ENCODE assay signal across 18 cellular contexts in the genomic region with DNA sequence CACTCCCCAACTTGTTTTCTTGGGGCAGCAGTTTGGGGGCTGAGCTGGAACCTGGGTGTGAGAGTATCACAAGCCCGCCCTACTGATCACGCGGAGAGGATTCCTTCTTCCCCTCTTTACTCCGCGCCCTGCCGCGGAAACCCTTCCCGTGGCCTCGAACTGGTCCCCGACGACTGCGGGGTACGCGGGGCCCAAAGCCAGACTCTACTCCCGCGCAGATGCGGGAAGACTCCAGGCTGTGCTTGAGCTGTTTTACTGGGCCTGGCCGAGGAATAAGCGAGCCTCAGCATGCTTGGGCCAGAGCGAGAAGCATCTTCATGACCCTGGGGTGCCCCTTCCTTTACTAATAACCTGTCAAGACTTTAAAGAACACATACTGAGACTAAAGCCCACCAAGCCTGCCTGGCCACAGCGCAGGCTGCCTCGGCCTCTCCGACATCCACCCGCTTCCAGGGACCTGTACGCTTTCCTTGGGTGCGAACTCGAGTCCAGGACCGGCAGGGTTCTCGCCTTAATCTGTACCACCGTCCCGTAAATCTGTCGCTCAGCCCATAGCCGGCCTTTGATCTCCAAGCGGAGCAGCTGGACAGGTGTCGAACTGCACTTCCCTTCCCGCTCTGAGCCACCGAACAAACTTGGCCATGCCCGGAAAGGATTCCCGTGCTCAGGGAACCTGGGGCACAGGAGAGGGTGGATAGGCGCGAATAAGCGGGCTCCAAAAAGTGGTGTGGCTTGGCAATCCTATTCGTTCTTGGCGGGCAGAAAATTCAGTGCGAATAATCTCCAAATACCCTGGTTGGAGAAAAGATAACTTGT. TPM values are rescaled to one million over a fixed set of nuclear protein-coding genes. Genes with fewer than 3 reads are reported as not detected.
DNase-seq lines count a peak whose midpoint lies in the region; ATAC-seq and TF ChIP-seq lines count a peak whose summit lies in the region.
"Had no signal": no experiment of that assay in that cellular context is flagged by ENCODE, and none has a peak within 500 bp of the region (broad histone marks: within the 10 kb centered on the region; RNA-seq: fewer than 3 reads in every experiment).

No MANE protein-coding gene starts in this region.

- CTCF ChIA-PET in MCF 10A (lab: Yijun Ruan, JAX) = interaction anchor here (0.6 to 3.9 kb wide), 4 partner anchors 15 to 187 kb away, joined by 3 to 17 read pairs (median 4); no protein-coding TSS in a partner anchor

- TF ChIP-seq POLR2A in breast epithelium (IDR thresholded peaks at IDR 0.05) = no peak

- peak overlapping the region in 2 of 3 donors; percentile 39 to 64 for H3K4me3 ChIP-seq in breast epithelium
- H3K4me3 ChIP-seq: PC-9 had no signal

- peaks cover 6% of the 10 kb centered on the region for H3K36me3 Mint-ChIP-seq in MCF 10A (ENCODE audit: insufficient read depth, unreplicated experiment)
- no peaks in the 10 kb centered on the region for H3K36me3 Mint-ChIP-seq in activated T-helper 1 cell treated with anti-CD3 and anti-CD28 coated beads, Interleukin-12 subunit alpha, Interleukin-12 subunit beta, Interleukin-2, Interleukin-4 antibody, amounts not matched to agents 30 ng/mL and 10 ng/mL and 1 ng/mL, durations not matched to agents 14 hours and 24 hours and 36 hours (ENCODE audit: low read depth)
- H3K36me3 Mint-ChIP-seq in stimulated activated effector memory CD8-positive, alpha-beta T cell treated with anti-CD3 and anti-CD28 coated beads, Interleukin-12 subunit alpha, Interleukin-12 subunit beta, amount 100 ng/mL, for 72 hours = no peaks in the 10 kb centered on the region

- POLR2A ChIA-PET in MCF 10A (lab: Yijun Ruan, JAX) = no interaction called here

- no peaks in the 10 kb centered on the region for H3K36me3 ChIP-seq in breast epithelium

- TF ChIP-seq CTCF in breast epithelium (IDR thresholded peaks at IDR 0.05) = no peak
- no peak for TF ChIP-seq CTCF in MCF 10A (IDR thresholded peaks at IDR 0.05; ENCODE audit: unreplicated experiment)
- no peak for TF ChIP-seq CTCF in omental fat pad (IDR thresholded peaks at IDR 0.05)

- H3K27ac ChIP-seq in breast epithelium = no peak overlapping the region
- H3K27ac ChIP-seq: PC-9, testis had no signal

- H3K27ac Mint-ChIP-seq in MCF 10A (ENCODE audit: low read depth, unreplicated experiment) = no peak overlapping the region
- peak overlapping the region; percentile 62 for H3K27ac Mint-ChIP-seq in activated T-helper 1 cell treated with anti-CD3 and anti-CD28 coated beads, Interleukin-12 subunit alpha, Interleukin-12 subunit beta, Interleukin-2, Interleukin-4 antibody, amounts not matched to agents 30 ng/mL and 10 ng/mL and 1 ng/mL, durations not matched to agents 14 hours and 24 hours and 36 hours
- no peak overlapping the region for H3K27ac Mint-ChIP-seq in stimulated activated effector memory CD8-positive, alpha-beta T cell treated with anti-CD3 and anti-CD28 coated beads, Interleukin-12 subunit alpha, Interleukin-12 subunit beta, amount 100 ng/mL, for 72 hours
- H3K27ac Mint-ChIP-seq: activated B cell treated with CpG ODN at 0.5 μM for 24 hours, HFFc6 had no signal

- no peaks in the 10 kb centered on the region for H3K9me3 ChIP-seq in breast epithelium
- H3K9me3 ChIP-seq: testis had no signal

- ATAC-seq in left lobe of liver (peak; percentile 30), omental fat pad (ENCODE audit: low FRiP score) (no peak), GM18858 (IDR thresholded peaks at IDR 0.05; ENCODE audit: unreplicated experiment) (no peak)
- ATAC-seq in stimulated activated effector memory CD8-positive, alpha-beta T cell treated with anti-CD3 and anti-CD28 coated beads, Interleukin-12 subunit alpha, Interleukin-12 subunit beta, amount 100 ng/mL, for 72 hours = no peak

- H3K4me1 ChIP-seq in breast epithelium = peaks cover 0 to 12% of the 10 kb centered on the region in 2 donors

- BruUV-seq in MCF 10A (replicated peaks; lab: Mats Ljungman, UMichigan) = no TSS peak

- DNase-seq in breast epithelium (ENCODE audit: low spot score in 2 of 2) (no peak), MCF 10A (ENCODE audit: unreplicated experiment) (no peak), left lobe of liver (ENCODE audit: low spot score) (no peak), omental fat pad (ENCODE audit: low spot score) (no peak), MV-4-11 (lab: John Stamatoyannopoulos, UW) (no peak)
- DNase-seq in activated T-helper 1 cell treated with anti-CD3 and anti-CD28 coated beads, Interleukin-12 subunit alpha, Interleukin-12 subunit beta, Interleukin-2, Interleukin-4 antibody, amounts not matched to agents 30 ng/mL and 10 ng/mL and 1 ng/mL, durations not matched to agents 14 hours and 24 hours and 36 hours (ENCODE audit: low spot score) = no peak
- DNase-seq in stimulated activated effector memory CD8-positive, alpha-beta T cell treated with anti-CD3 and anti-CD28 coated beads, Interleukin-12 subunit alpha, Interleukin-12 subunit beta, amount 100 ng/mL, for 72 hours (ENCODE audit: low spot score in 2 of 2) = peak in 1 of 2 donors; percentile 51
- DNase-seq: activated B cell treated with CpG ODN at 0.5 μM for 24 hours, anterior cingulate cortex, dermis blood vessel endothelial cell, HFFc6, MM.1S, NCI-H2029, NCI-H524 treated with DMSO at 0.1 percent for 48 hours, PC-9, SW 1271, testis had no signal

- no peaks in the 10 kb centered on the region for H3K27me3 Mint-ChIP-seq in MCF 10A (ENCODE audit: insufficient read depth, unreplicated experiment)
- peaks cover 72% of the 10 kb centered on the region for H3K27me3 Mint-ChIP-seq in activated T-helper 1 cell treated with anti-CD3 and anti-CD28 coated beads, Interleukin-12 subunit alpha, Interleukin-12 subunit beta, Interleukin-2, Interleukin-4 antibody, amounts not matched to agents 30 ng/mL and 10 ng/mL and 1 ng/mL, durations not matched to agents 14 hours and 24 hours and 36 hours (ENCODE audit: insufficient read depth)

- intact Hi-C loops in breast epithelium (cut with DNase I; ENCODE audit: low total_unique reads) (loop anchor here (10.0 kb wide), 2 partner anchors 465 to 625 kb away; a partner anchor contains a TSS), MCF 10A (cut with micrococcal nuclease) (loop anchor here (10.0 kb wide), 1 partner anchor 635 kb away; no protein-coding TSS in a partner anchor)
- intact Hi-C loops in activated T-helper 1 cell treated with anti-CD3 and anti-CD28 coated beads, Interleukin-12 subunit alpha, Interleukin-12 subunit beta, Interleukin-2, Interleukin-4 antibody, amounts not matched to agents 30 ng/mL and 10 ng/mL and 1 ng/mL, durations not matched to agents 14 hours and 24 hours and 36 hours (cut with micrococcal nuclease) = loop anchor here (2.0 kb wide), 1 partner anchor 13 kb away; no protein-coding TSS in a partner anchor

- peaks cover 8% of the 10 kb centered on the region for H3K4me1 Mint-ChIP-seq in MCF 10A (ENCODE audit: insufficient read depth, unreplicated experiment)
- peaks cover 15% of the 10 kb centered on the region for H3K4me1 Mint-ChIP-seq in activated T-helper 1 cell treated with anti-CD3 and anti-CD28 coated beads, Interleukin-12 subunit alpha, Interleukin-12 subunit beta, Interleukin-2, Interleukin-4 antibody, amounts not matched to agents 30 ng/mL and 10 ng/mL and 1 ng/mL, durations not matched to agents 14 hours and 24 hours and 36 hours (ENCODE audit: low read depth)
- H3K4me1 Mint-ChIP-seq in stimulated activated effector memory CD8-positive, alpha-beta T cell treated with anti-CD3 and anti-CD28 coated beads, Interleukin-12 subunit alpha, Interleukin-12 subunit beta, amount 100 ng/mL, for 72 hours = peaks cover 29% of the 10 kb centered on the region

- no peak overlapping the region for H3K4me3 Mint-ChIP-seq in MCF 10A (ENCODE audit: unreplicated experiment)
- H3K4me3 Mint-ChIP-seq in activated T-helper 1 cell treated with anti-CD3 and anti-CD28 coated beads, Interleukin-12 subunit alpha, Interleukin-12 subunit beta, Interleukin-2, Interleukin-4 antibody, amounts not matched to agents 30 ng/mL and 10 ng/mL and 1 ng/mL, durations not matched to agents 14 hours and 24 hours and 36 hours = no peak overlapping the region
- H3K4me3 Mint-ChIP-seq in stimulated activated effector memory CD8-positive, alpha-beta T cell treated with anti-CD3 and anti-CD28 coated beads, Interleukin-12 subunit alpha, Interleukin-12 subunit beta, amount 100 ng/mL, for 72 hours = peak overlapping the region; percentile 57

- peaks cover 0 to 67% of the 10 kb centered on the region in 2 donors for H3K27me3 ChIP-seq in breast epithelium
- H3K27me3 ChIP-seq: testis had no signal

- no peaks in the 10 kb centered on the region for H3K9me3 Mint-ChIP-seq in MCF 10A (ENCODE audit: unreplicated experiment)
- no peaks in the 10 kb centered on the region for H3K9me3 Mint-ChIP-seq in activated T-helper 1 cell treated with anti-CD3 and anti-CD28 coated beads, Interleukin-12 subunit alpha, Interleukin-12 subunit beta, Interleukin-2, Interleukin-4 antibody, amounts not matched to agents 30 ng/mL and 10 ng/mL and 1 ng/mL, durations not matched to agents 14 hours and 24 hours and 36 hours
- H3K9me3 Mint-ChIP-seq in stimulated activated effector memory CD8-positive, alpha-beta T cell treated with anti-CD3 and anti-CD28 coated beads, Interleukin-12 subunit alpha, Interleukin-12 subunit beta, amount 100 ng/mL, for 72 hours = no peaks in the 10 kb centered on the region
- H3K9me3 Mint-ChIP-seq: activated B cell treated with CpG ODN at 0.5 μM for 24 hours, HFFc6 had no signal

RNA-seq across cellular contexts. Expression of a gene that starts 55.0 kb away (rescaled TPM):
- total RNA-seq in breast epithelium (10 to 100 TPM; 35.7 to 52.7 (median 42.0) TPM), MCF 10A (2022) (101 and 117 TPM in 2 replicates), left lobe of liver (49.3 TPM), omental fat pad (10 to 100 TPM; 24.6 to 46.4 (median 35.2) TPM)
- total RNA-seq in activated T-helper 1 cell treated with anti-CD3 and anti-CD28 coated beads, Interleukin-12 subunit alpha, Interleukin-12 subunit beta, Interleukin-2, Interleukin-4 antibody, amounts not matched to agents 30 ng/mL and 10 ng/mL and 1 ng/mL, durations not matched to agents 14 hours and 24 hours and 36 hours = 97.8 and 106 TPM in 2 replicates
